14 cellular contexts compared by ENCODE assay signal in genomic region chr1:22286491-22286890, GRCh38.
"Had no signal": no experiment of that assay in that cellular context is flagged by ENCODE, and none has a peak within 500 bp of the region (broad histone marks: within the 10 kb centered on the region; RNA-seq: fewer than 3 reads in every experiment).

No MANE protein-coding gene starts in this region.

- H3K27ac ChIP-seq: body of pancreas, dorsolateral prefrontal cortex, foreskin keratinocyte, left ventricle myocardium inferior, sigmoid colon had no signal

- H3K4me3 ChIP-seq: body of pancreas, dorsolateral prefrontal cortex, left ventricle myocardium inferior, sigmoid colon had no signal

- H3K4me1 ChIP-seq: body of pancreas, foreskin keratinocyte, left ventricle myocardium inferior, sigmoid colon had no signal

- FAIRE-seq: islet of Langerhans had no signal

- ATAC-seq: activated CD4-positive, alpha-beta T cell treated with anti-CD3 and anti-CD28 coated beads for 36 hours; activated CD8-positive, alpha-beta T cell treated with anti-CD3 and anti-CD28 coated beads, Interleukin-2, amount 10 ng/mL, durations not matched to agents 7 days and 5 days; body of pancreas; foreskin keratinocyte had no signal

- H3K27me3 ChIP-seq: body of pancreas, sigmoid colon had no signal

- H3K9me3 ChIP-seq: body of pancreas, left ventricle myocardium inferior had no signal

- H3K36me3 ChIP-seq: left ventricle myocardium inferior, sigmoid colon had no signal

- DNase-seq: activated CD4-positive, alpha-beta T cell treated with anti-CD3 and anti-CD28 coated beads for 36 hours; activated CD8-positive, alpha-beta T cell treated with anti-CD3 and anti-CD28 coated beads, Interleukin-2, amount 10 ng/mL, durations not matched to agents 7 days and 5 days; activated naive CD4-positive, alpha-beta T cell treated with anti-CD3 and anti-CD28 coated beads, Interleukin-2, amount 50 U/mL, for 16 hours; amniotic stem cell; body of pancreas; foreskin keratinocyte; left ventricle myocardium inferior; nephron progenitor cell; sigmoid colon; stimulated activated CD4-positive, alpha-beta T cell treated with anti-CD3 and anti-CD28 coated beads, Interleukin-12 subunit alpha, Interleukin-12 subunit beta, amount 100 ng/mL, for 4 hours; stimulated activated naive CD4-positive, alpha-beta T cell; T-helper 9 cell had no signal
